8 cellular contexts compared by ENCODE assay signal in the genomic region with DNA sequence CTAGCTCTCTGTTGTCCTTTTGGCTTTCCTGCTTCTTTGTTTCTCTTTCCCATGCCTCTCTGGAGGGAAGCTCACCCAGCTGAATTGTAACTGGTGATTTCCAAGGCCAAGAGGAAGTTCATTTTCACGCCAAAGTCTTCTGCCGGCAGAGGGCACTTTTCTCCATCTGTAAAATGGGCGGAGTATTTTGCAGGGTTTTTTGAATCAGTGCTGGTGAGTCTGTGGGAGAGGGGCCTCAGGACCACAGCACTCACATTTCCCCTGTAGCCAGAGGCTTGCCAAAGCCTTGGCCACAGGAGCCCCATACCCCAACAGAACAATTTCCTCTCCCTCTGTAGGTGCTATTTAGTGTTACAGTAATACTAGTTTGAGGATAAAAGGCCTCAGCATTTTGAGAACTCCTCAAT. TPM values are rescaled to one million over a fixed set of nuclear protein-coding genes. Genes with fewer than 3 reads are reported as not detected.
A peak's percentile ranks its signal among the peaks of the same experiment; 100 is the strongest.
DNase-seq lines count a peak whose midpoint lies in the region; ATAC-seq, FAIRE-seq and TF ChIP-seq lines count a peak whose summit lies in the region.
"Had no signal": no experiment of that assay in that cellular context is flagged by ENCODE, and none has a peak within 500 bp of the region (broad histone marks: within the 10 kb centered on the region; RNA-seq: fewer than 3 reads in every experiment).

No MANE protein-coding gene starts in this region.

- H3K4me1 ChIP-seq in Peyer's patch: no peaks in the 10 kb centered on the region

- DNase-seq in GM13977 (ENCODE audit: low spot score): peak; percentile 79
- peak in 2 of 3 donors; percentile 44 to 74 for DNase-seq in Peyer's patch
- no peak for DNase-seq in bronchial epithelial cell (ENCODE audit: low read depth)
- peak; percentile 47 for DNase-seq in stimulated activated CD4-positive, alpha-beta T cell treated with anti-CD3 and anti-CD28 coated beads, Interleukin-15, amount 100 ng/mL, for 24 hours
- DNase-seq: NCI-H1436 treated with DMSO at 0.1 percent for 48 hours had no signal

- H3K4me3 ChIP-seq in Peyer's patch (no peak overlapping the region), bronchial epithelial cell (ENCODE audit: low read depth, low read length) (no peak overlapping the region)

- peak; percentile 72 for TF ChIP-seq CTCF in GM13977 (IDR thresholded peaks at IDR 0.05; ENCODE audit: extremely low read depth, insufficient read depth, missing control alignments)
- peak; percentile 19 to 43 (median 38) for TF ChIP-seq CTCF in Peyer's patch (IDR thresholded peaks at IDR 0.05)
- peak; percentile 3 for TF ChIP-seq CTCF in bronchial epithelial cell (IDR thresholded peaks at IDR 0.05; ENCODE audit: insufficient read depth, low read length, severe bottlenecking)

- TF ChIP-seq POLR2A in Peyer's patch (IDR thresholded peaks at IDR 0.05): no peak

- H3K27me3 ChIP-seq in Peyer's patch (no peaks in the 10 kb centered on the region), bronchial epithelial cell (ENCODE audit: control insufficient read depth, insufficient read depth, low read length) (no peaks in the 10 kb centered on the region)

- H3K36me3 ChIP-seq in Peyer's patch (no peaks in the 10 kb centered on the region), bronchial epithelial cell (ENCODE audit: control insufficient read depth, insufficient read depth, low read length) (no peaks in the 10 kb centered on the region)

- no peak for ATAC-seq in HG03095 (IDR thresholded peaks at IDR 0.05; ENCODE audit: unreplicated experiment)
- ATAC-seq in HG02973 (IDR thresholded peaks at IDR 0.05; ENCODE audit: unreplicated experiment): no peak
- no peak for ATAC-seq in GM19324 (IDR thresholded peaks at IDR 0.05; ENCODE audit: low FRiP score, unreplicated experiment)

- no peak for FAIRE-seq in bronchial epithelial cell (lab: Jason Lieb, UNC)

- H3K27ac ChIP-seq in Peyer's patch: no peak overlapping the region

- H3K9me3 ChIP-seq in Peyer's patch: no peaks in the 10 kb centered on the region

- in situ Hi-C loops in GM13977 (cut with MboI; ENCODE audit: low pct_unique_long_range_greater_than_20kb, low sequenced_read_pairs, unreplicated experiment): loop anchor here (25.0 kb wide), 2 partner anchors 439 to 614 kb away; no protein-coding TSS in a partner anchor

RNA-seq across cellular contexts. Expression of a gene that starts 42.3 kb away (rescaled TPM):
- 100 to 1,000 TPM; 110 to 217 (median 120) TPM for total RNA-seq in Peyer's patch
- 171 and 173 TPM in 2 replicates for total RNA-seq in bronchial epithelial cell

RNA-seq across cellular contexts. Expression of a gene that starts 53.1 kb away (rescaled TPM):
- total RNA-seq in Peyer's patch (10 to 100 TPM; 23.6 to 84.2 (median 39.2) TPM), bronchial epithelial cell (85.3 and 117 TPM in 2 replicates)

Comparison
In these comparisons a context has a peak if more than half of its experiments do, and no peak if none do; other contexts are left out.
1. CTCF ChIP-seq: peak in every context shown above with its lines; median percentile 72 in GM13977; 38 in Peyer's patch; 3 in bronchial epithelial cell.